Comparison of ENCODE assay signal across 11 cellular contexts in genomic region chr16:84595052-84595481, GRCh38. TPM values are rescaled to one million over a fixed set of nuclear protein-coding genes. Genes with fewer than 3 reads are reported as not detected.
DNase-seq lines count a peak whose midpoint lies in the region; ATAC-seq and TF ChIP-seq lines count a peak whose summit lies in the region.
"Had no signal": no experiment of that assay in that cellular context is flagged by ENCODE, and none has a peak within 500 bp of the region (broad histone marks: within the 10 kb centered on the region; RNA-seq: fewer than 3 reads in every experiment).

No MANE protein-coding gene starts in this region.

- no peaks in the 10 kb centered on the region for H3K27me3 Mint-ChIP-seq in activated CD4-positive, alpha-beta T cell treated with anti-CD3 and anti-CD28 coated beads, Interleukin-2, amount 10 ng/mL, durations not matched to agents 24 days and 14 days
- H3K27me3 Mint-ChIP-seq in activated T-helper 1 cell treated with anti-CD3 and anti-CD28 coated beads, Interleukin-12 subunit alpha, Interleukin-12 subunit beta, Interleukin-2, Interleukin-4 antibody, amounts not matched to agents 30 ng/mL and 10 ng/mL and 1 ng/mL, durations not matched to agents 14 hours and 24 hours and 36 hours (ENCODE audit: insufficient read depth): no peaks in the 10 kb centered on the region
- H3K27me3 Mint-ChIP-seq in stimulated activated naive CD8-positive, alpha-beta T cell treated with anti-CD3 and anti-CD28 coated beads, Interleukin-15, amount 100 ng/mL, for 72 hours: no peaks in the 10 kb centered on the region

- no peak for TF ChIP-seq CTCF in right lobe of liver (IDR thresholded peaks at IDR 0.05)

- ATAC-seq in right lobe of liver (peak in 2 of 4 donors; percentile 13 to 16), GM21360 (IDR thresholded peaks at IDR 0.05; ENCODE audit: unreplicated experiment) (no peak), GM18870 (IDR thresholded peaks at IDR 0.05; ENCODE audit: unreplicated experiment) (no peak)
- no peak for ATAC-seq in stimulated activated naive CD8-positive, alpha-beta T cell treated with anti-CD3 and anti-CD28 coated beads, Interleukin-15, amount 100 ng/mL, for 72 hours
- ATAC-seq: gastroesophageal sphincter had no signal

- H3K36me3 Mint-ChIP-seq in activated CD4-positive, alpha-beta T cell treated with anti-CD3 and anti-CD28 coated beads, Interleukin-2, amount 10 ng/mL, durations not matched to agents 24 days and 14 days (ENCODE audit: low read depth): peaks cover 54% of the 10 kb centered on the region
- H3K36me3 Mint-ChIP-seq in activated T-helper 1 cell treated with anti-CD3 and anti-CD28 coated beads, Interleukin-12 subunit alpha, Interleukin-12 subunit beta, Interleukin-2, Interleukin-4 antibody, amounts not matched to agents 30 ng/mL and 10 ng/mL and 1 ng/mL, durations not matched to agents 14 hours and 24 hours and 36 hours (ENCODE audit: low read depth): peaks cover 42% of the 10 kb centered on the region

- intact Hi-C loops in activated CD4-positive, alpha-beta T cell treated with anti-CD3 and anti-CD28 coated beads, Interleukin-2, amount 10 ng/mL, durations not matched to agents 24 days and 14 days (cut with micrococcal nuclease): loop anchor here (10.0 kb wide), 1 partner anchor 960 kb away; no protein-coding TSS in a partner anchor
- intact Hi-C loops in activated T-helper 1 cell treated with anti-CD3 and anti-CD28 coated beads, Interleukin-12 subunit alpha, Interleukin-12 subunit beta, Interleukin-2, Interleukin-4 antibody, amounts not matched to agents 30 ng/mL and 10 ng/mL and 1 ng/mL, durations not matched to agents 14 hours and 24 hours and 36 hours (cut with micrococcal nuclease): loop anchor here (2.0 kb wide), 1 partner anchor 14 kb away; no protein-coding TSS in a partner anchor
- intact Hi-C loops in right lobe of liver (cut with DNase I): no loop called here

- no peak for TF ChIP-seq POLR2A in right lobe of liver (IDR thresholded peaks at IDR 0.05)

- DNase-seq in activated CD4-positive, alpha-beta T cell treated with anti-CD3 and anti-CD28 coated beads, Interleukin-2, amount 10 ng/mL, durations not matched to agents 24 days and 14 days: peak; percentile 61
- no peak for DNase-seq in activated CD4-positive, alpha-beta T cell treated with anti-CD3 and anti-CD28 coated beads, Interleukin-2, amount 50 U/mL, for 1 hour
- DNase-seq in activated T-helper 1 cell treated with anti-CD3 and anti-CD28 coated beads, Interleukin-12 subunit alpha, Interleukin-12 subunit beta, Interleukin-2, Interleukin-4 antibody, amounts not matched to agents 30 ng/mL and 10 ng/mL and 1 ng/mL, durations not matched to agents 14 hours and 24 hours and 36 hours (ENCODE audit: low spot score): no peak
- peak in 1 of 3 donors; percentile 57 for DNase-seq in right lobe of liver
- DNase-seq in stimulated activated naive CD8-positive, alpha-beta T cell treated with anti-CD3 and anti-CD28 coated beads, Interleukin-15, amount 100 ng/mL, for 72 hours: no peak
- no peak for DNase-seq in activated effector memory CD4-positive, alpha-beta T cell treated with anti-CD3 and anti-CD28 coated beads, Interleukin-2, amount 50 U/mL, for 16 hours
- DNase-seq: mesendoderm, tibial artery had no signal

- no peaks in the 10 kb centered on the region for H3K27me3 ChIP-seq in right lobe of liver
- H3K27me3 ChIP-seq: gastroesophageal sphincter, tibial artery had no signal

- H3K4me3 Mint-ChIP-seq in activated CD4-positive, alpha-beta T cell treated with anti-CD3 and anti-CD28 coated beads, Interleukin-2, amount 10 ng/mL, durations not matched to agents 24 days and 14 days: peak overlapping the region; percentile 84
- peak overlapping the region; percentile 80 for H3K4me3 Mint-ChIP-seq in activated T-helper 1 cell treated with anti-CD3 and anti-CD28 coated beads, Interleukin-12 subunit alpha, Interleukin-12 subunit beta, Interleukin-2, Interleukin-4 antibody, amounts not matched to agents 30 ng/mL and 10 ng/mL and 1 ng/mL, durations not matched to agents 14 hours and 24 hours and 36 hours
- peak overlapping the region; percentile 85 to 91 for H3K4me3 Mint-ChIP-seq in stimulated activated naive CD8-positive, alpha-beta T cell treated with anti-CD3 and anti-CD28 coated beads, Interleukin-15, amount 100 ng/mL, for 72 hours

- peak overlapping the region; percentile 95 for H3K27ac Mint-ChIP-seq in activated CD4-positive, alpha-beta T cell treated with anti-CD3 and anti-CD28 coated beads, Interleukin-2, amount 10 ng/mL, durations not matched to agents 24 days and 14 days
- H3K27ac Mint-ChIP-seq in activated T-helper 1 cell treated with anti-CD3 and anti-CD28 coated beads, Interleukin-12 subunit alpha, Interleukin-12 subunit beta, Interleukin-2, Interleukin-4 antibody, amounts not matched to agents 30 ng/mL and 10 ng/mL and 1 ng/mL, durations not matched to agents 14 hours and 24 hours and 36 hours: peak overlapping the region; percentile 97
- H3K27ac Mint-ChIP-seq in stimulated activated naive CD8-positive, alpha-beta T cell treated with anti-CD3 and anti-CD28 coated beads, Interleukin-15, amount 100 ng/mL, for 72 hours: peak overlapping the region; percentile 95 to 98

- H3K4me1 Mint-ChIP-seq in activated CD4-positive, alpha-beta T cell treated with anti-CD3 and anti-CD28 coated beads, Interleukin-2, amount 10 ng/mL, durations not matched to agents 24 days and 14 days: peaks cover 72% of the 10 kb centered on the region
- H3K4me1 Mint-ChIP-seq in activated T-helper 1 cell treated with anti-CD3 and anti-CD28 coated beads, Interleukin-12 subunit alpha, Interleukin-12 subunit beta, Interleukin-2, Interleukin-4 antibody, amounts not matched to agents 30 ng/mL and 10 ng/mL and 1 ng/mL, durations not matched to agents 14 hours and 24 hours and 36 hours (ENCODE audit: low read depth): peaks cover 72% of the 10 kb centered on the region
- peaks cover 74% of the 10 kb centered on the region for H3K4me1 Mint-ChIP-seq in stimulated activated naive CD8-positive, alpha-beta T cell treated with anti-CD3 and anti-CD28 coated beads, Interleukin-15, amount 100 ng/mL, for 72 hours

- peaks cover 3% of the 10 kb centered on the region for H3K9me3 Mint-ChIP-seq in activated CD4-positive, alpha-beta T cell treated with anti-CD3 and anti-CD28 coated beads, Interleukin-2, amount 10 ng/mL, durations not matched to agents 24 days and 14 days
- H3K9me3 Mint-ChIP-seq in activated T-helper 1 cell treated with anti-CD3 and anti-CD28 coated beads, Interleukin-12 subunit alpha, Interleukin-12 subunit beta, Interleukin-2, Interleukin-4 antibody, amounts not matched to agents 30 ng/mL and 10 ng/mL and 1 ng/mL, durations not matched to agents 14 hours and 24 hours and 36 hours: no peaks in the 10 kb centered on the region
- no peaks in the 10 kb centered on the region for H3K9me3 Mint-ChIP-seq in stimulated activated naive CD8-positive, alpha-beta T cell treated with anti-CD3 and anti-CD28 coated beads, Interleukin-15, amount 100 ng/mL, for 72 hours

- no CpG with 5 or more reads among the region's 15 CpGs for WGBS in right lobe of liver (ENCODE audit: insufficient coverage, low coverage, low lambda C conversion rate, missing lambda C conversion rate)

- peak overlapping the region in 2 of 3 donors; percentile 29 to 71 for H3K27ac ChIP-seq in right lobe of liver
- H3K27ac ChIP-seq: gastroesophageal sphincter, tibial artery had no signal

- H3K36me3 ChIP-seq in right lobe of liver: no peaks in the 10 kb centered on the region
- H3K36me3 ChIP-seq: gastroesophageal sphincter, tibial artery had no signal

- no peak overlapping the region for H3K4me3 ChIP-seq in right lobe of liver
- H3K4me3 ChIP-seq: gastroesophageal sphincter, tibial artery had no signal

- H3K4me1 ChIP-seq in right lobe of liver: peaks cover 0 to 11% (median 0%) of the 10 kb centered on the region in 4 donors

- H3K9me3 ChIP-seq in right lobe of liver: no peaks in the 10 kb centered on the region
- H3K9me3 ChIP-seq: gastroesophageal sphincter, tibial artery had no signal

RNA-seq across cellular contexts. Expression of gene COTL1, which starts 22.8 kb away (rescaled TPM):
- total RNA-seq in activated CD4-positive, alpha-beta T cell treated with anti-CD3 and anti-CD28 coated beads, Interleukin-2, amount 10 ng/mL, durations not matched to agents 24 days and 14 days: 470 and 474 TPM in 2 replicates
- total RNA-seq in activated T-helper 1 cell treated with anti-CD3 and anti-CD28 coated beads, Interleukin-12 subunit alpha, Interleukin-12 subunit beta, Interleukin-2, Interleukin-4 antibody, amounts not matched to agents 30 ng/mL and 10 ng/mL and 1 ng/mL, durations not matched to agents 14 hours and 24 hours and 36 hours: 531 and 535 TPM in 2 replicates
- total RNA-seq in right lobe of liver: 10 to 100 TPM; 12.4 to 51.0 (median 18.6) TPM

RNA-seq across cellular contexts. Expression of gene KLHL36, which starts 53.2 kb away (rescaled TPM):
- 36.7 and 36.9 TPM in 2 replicates for total RNA-seq in activated CD4-positive, alpha-beta T cell treated with anti-CD3 and anti-CD28 coated beads, Interleukin-2, amount 10 ng/mL, durations not matched to agents 24 days and 14 days
- 39.3 and 42.6 TPM in 2 replicates for total RNA-seq in activated T-helper 1 cell treated with anti-CD3 and anti-CD28 coated beads, Interleukin-12 subunit alpha, Interleukin-12 subunit beta, Interleukin-2, Interleukin-4 antibody, amounts not matched to agents 30 ng/mL and 10 ng/mL and 1 ng/mL, durations not matched to agents 14 hours and 24 hours and 36 hours
- 10 to 100 TPM; 20.1 to 31.3 (median 21.9) TPM for total RNA-seq in right lobe of liver

Comparison
In these comparisons a context has a peak if more than half of its experiments do, and no peak if none do; other contexts are left out.
1. intact Hi-C loops: an anchor here in activated CD4-positive, alpha-beta T cell treated with anti-CD3 and anti-CD28 coated beads, Interleukin-2, amount 10 ng/mL, durations not matched to agents 24 days and 14 days (10.0 kb wide) and activated T-helper 1 cell treated with anti-CD3 and anti-CD28 coated beads, Interleukin-12 subunit alpha, Interleukin-12 subunit beta, Interleukin-2, Interleukin-4 antibody, amounts not matched to agents 30 ng/mL and 10 ng/mL and 1 ng/mL, durations not matched to agents 14 hours and 24 hours and 36 hours (2.0 kb wide); none called in right lobe of liver.